In genomic region chr15:59998256-59999063, GRCh38 we compare ENCODE assay signal across 21 cellular contexts. TPM values are rescaled to one million over a fixed set of nuclear protein-coding genes. Genes with fewer than 3 reads are reported as not detected.
DNase-seq lines count a peak whose midpoint lies in the region; ATAC-seq and TF ChIP-seq lines count a peak whose summit lies in the region.
"Had no signal": no experiment of that assay in that cellular context is flagged by ENCODE, and none has a peak within 500 bp of the region (broad histone marks: within the 10 kb centered on the region; RNA-seq: fewer than 3 reads in every experiment).

No MANE protein-coding gene starts in this region.

- no peaks in the 10 kb centered on the region for H3K36me3 Mint-ChIP-seq in CD8-positive, alpha-beta T cell

- intact Hi-C loops in CD8-positive, alpha-beta T cell (cut with DNase I, micrococcal nuclease) = loop anchor here in 1 of 2 experiments (5.0 kb wide), 1 partner anchor 246 kb away; no protein-coding TSS in a partner anchor

- DNase-seq in NCI-H2107 treated with DMSO at 0.1 percent for 48 hours (lab: John Stamatoyannopoulos, UW; ENCODE audit: unreplicated experiment) = peak; percentile 65
- no peak for DNase-seq in NCI-H2107 (lab: John Stamatoyannopoulos, UW)
- DNase-seq in NCI-H774 (lab: John Stamatoyannopoulos, UW) = peak; percentile 74
- peak; percentile 50 for DNase-seq in left kidney (ENCODE audit: low read depth, low spot score)
- no peak for DNase-seq in CD8-positive, alpha-beta T cell
- DNase-seq in activated naive CD4-positive, alpha-beta T cell (lab: John Stamatoyannopoulos, UW) = no peak
- no peak for DNase-seq in NCI-H1930 (lab: John Stamatoyannopoulos, UW)
- DNase-seq: activated CD4-positive, alpha-beta T cell treated with anti-CD3 and anti-CD28 coated beads, Interleukin-2, amount 50 U/mL, for 48 hours; heart right ventricle; NCI-H1694 treated with DMSO at 0.1 percent for 48 hours; stimulated activated CD4-positive, alpha-beta T cell treated with anti-CD3 and anti-CD28 coated beads, Interleukin-1b, Interleukin-23, amount 100 ng/mL, for 48 hours had no signal

- no peaks in the 10 kb centered on the region for H3K9me3 ChIP-seq in HEK293 (ENCODE audit: control insufficient read depth, insufficient read depth, low read depth, low read length)
- H3K9me3 ChIP-seq in CD8-positive, alpha-beta T cell (ENCODE audit: low read length) = no peaks in the 10 kb centered on the region
- H3K9me3 ChIP-seq: esophagus muscularis mucosa, heart right ventricle, SJSA1 had no signal

- H3K36me3 ChIP-seq in HEK293 (ENCODE audit: control insufficient read depth in 2 of 2, insufficient read depth in 1 of 2, low read length in 2 of 2) = no peaks in the 10 kb centered on the region
- H3K36me3 ChIP-seq in CD8-positive, alpha-beta T cell (ENCODE audit: insufficient read depth, low read length) = no peaks in the 10 kb centered on the region
- H3K36me3 ChIP-seq: esophagus muscularis mucosa, heart right ventricle, SJSA1 had no signal

- H3K4me3 Mint-ChIP-seq in CD8-positive, alpha-beta T cell = no peak overlapping the region

- peaks cover 13% of the 10 kb centered on the region for H3K9me3 Mint-ChIP-seq in CD8-positive, alpha-beta T cell

- H3K4me3 ChIP-seq in HEK293 (ENCODE audit: low read depth, low read length) = no peak overlapping the region
- H3K4me3 ChIP-seq in CD8-positive, alpha-beta T cell (ENCODE audit: low read depth, low read length) = no peak overlapping the region
- H3K4me3 ChIP-seq: esophagus muscularis mucosa, heart right ventricle, SJSA1 had no signal

- no peak overlapping the region for H3K27ac Mint-ChIP-seq in CD8-positive, alpha-beta T cell

- no peak for TF ChIP-seq CTCF in HEK293 (tag by site-specific recombination; IDR thresholded peaks at IDR 0.05)
- no peak for TF ChIP-seq CTCF in CD8-positive, alpha-beta T cell (IDR thresholded peaks at IDR 0.05)

- H3K27ac ChIP-seq in HEK293 (ENCODE audit: extremely low read depth, low read depth, low read length) = peak overlapping the region; percentile 41
- no peak overlapping the region for H3K27ac ChIP-seq in CD8-positive, alpha-beta T cell (ENCODE audit: low read depth, low read length)
- H3K27ac ChIP-seq: C4-2B, esophagus muscularis mucosa, heart right ventricle, SJSA1 had no signal

- ATAC-seq in CD8-positive, alpha-beta T cell = no peak
- ATAC-seq: heart right ventricle, left lobe of liver had no signal

- CTCF ChIA-PET in HEK293 (lab: Yijun Ruan, JAX) = interaction anchor here (2.3 kb wide), 1 partner anchor 81 kb away, joined by 10 read pairs; no protein-coding TSS in a partner anchor
- CTCF ChIA-PET in CD8-positive, alpha-beta T cell (lab: Charles Lee) = interaction anchor here (1.1 kb wide), 1 partner anchor 196 kb away, joined by 3 read pairs; no protein-coding TSS in a partner anchor

- peaks cover 92% of the 10 kb centered on the region for H3K27me3 ChIP-seq in CD8-positive, alpha-beta T cell (ENCODE audit: insufficient read depth, low read length)

- H3K4me1 Mint-ChIP-seq in CD8-positive, alpha-beta T cell (ENCODE audit: low read depth) = peaks cover 22% of the 10 kb centered on the region

- POLR2A ChIA-PET in HEK293 (lab: Yijun Ruan, JAX) = no interaction called here
- POLR2A ChIA-PET in CD8-positive, alpha-beta T cell (lab: Charles Lee) = interaction anchor here (1.5 kb wide), 1 partner anchor 8 kb away, joined by 4 read pairs; no protein-coding TSS in a partner anchor

- H3K4me1 ChIP-seq in HEK293 (ENCODE audit: control insufficient read depth, insufficient read depth, low read length) = peaks cover 25% of the 10 kb centered on the region
- H3K4me1 ChIP-seq in CD8-positive, alpha-beta T cell (ENCODE audit: insufficient read depth, low read length) = peaks cover 28% of the 10 kb centered on the region

- H3K27me3 Mint-ChIP-seq in CD8-positive, alpha-beta T cell (ENCODE audit: low read depth) = peaks cover 92% of the 10 kb centered on the region

TF ChIP-seq in HEK293, 187 proteins besides CTCF, POLR2A, EP300 and RAD21:
- TF ChIP-seq ZNF10 (tag by site-specific recombination; IDR thresholded peaks at IDR 0.05) (0 out of 2 replicates have a peak, but pooled peaks have one; percentile 25), GFI1B (tag by site-specific recombination; IDR thresholded peaks at IDR 0.05) (peak; percentile 97), ZFP3 (tag by site-specific recombination; IDR thresholded peaks at IDR 0.05; ENCODE audit: low read depth) (no peak)

RNA-seq across cellular contexts. Expression of gene FOXB1, which starts 5.7 kb away (rescaled TPM):
- not detected for total RNA-seq in CD8-positive, alpha-beta T cell
- total RNA-seq: A172, esophagus muscularis mucosa, G401, heart right ventricle, left lobe of liver, LHCN-M2, renal cortical epithelial cell, SJSA1, temporal lobe had no signal

Comparison
In these comparisons a context has a peak if more than half of its experiments do, and no peak if none do; other contexts are left out.
1. DNase-seq: peak in NCI-H2107 treated with DMSO at 0.1 percent for 48 hours (single experiment), NCI-H774 (single experiment) and left kidney (single experiment); none in NCI-H2107 (single experiment), CD8-positive, alpha-beta T cell (0 of 7), activated naive CD4-positive, alpha-beta T cell (0 of 4) and NCI-H1930 (0 of 2).